18 cellular contexts compared by ENCODE assay signal in genomic region chr17:43753488-43754129, GRCh38.
DNase-seq lines count a peak whose midpoint lies in the region; ATAC-seq and TF ChIP-seq lines count a peak whose summit lies in the region.
"Had no signal": no experiment of that assay in that cellular context is flagged by ENCODE, and none has a peak within 500 bp of the region (broad histone marks: within the 10 kb centered on the region; RNA-seq: fewer than 3 reads in every experiment).

No MANE protein-coding gene starts in this region.

- no peaks in the 10 kb centered on the region for H3K9me3 ChIP-seq in BLaER1
- H3K9me3 ChIP-seq: BE2C, vagina had no signal

- peak overlapping the region; percentile 91 for H3K4me2 ChIP-seq in BLaER1

- DNase-seq in GM20000 (ENCODE audit: low spot score), result peak; percentile 72
- peak; percentile 37 for DNase-seq in RKO (ENCODE audit: low spot score)
- peak; percentile 39 to 47 for DNase-seq in foreskin fibroblast
- DNase-seq in NCI-H1417 treated with DMSO at 0.1 percent for 48 hours (lab: John Stamatoyannopoulos, UW), result no peak
- DNase-seq: activated CD4-positive, alpha-beta T cell treated with anti-CD3 and anti-CD28 coated beads for 1 hour; BE2C; DMS79 treated with DMSO at 0.1 percent for 48 hours; H9; NCI-H1092 treated with DMSO at 0.1 percent for 48 hours; NCI-H345; stimulated activated CD4-positive, alpha-beta T cell treated with anti-CD3 and anti-CD28 coated beads, Interleukin-4, amount 100 ng/mL, for 4 hours; stimulated activated naive B cell treated with anti-CD40 and anti-IgM and Interleukin-4, amounts not matched to agents 10 μg/mL and 1 μg/mL and 100 μg/mL, for 72 hours; T-cell had no signal

- peaks cover 27% of the 10 kb centered on the region; the same call in 1 of the 2 replicates for H4K20me1 ChIP-seq in BLaER1

- ATAC-seq in HG02678 (IDR thresholded peaks at IDR 0.05; ENCODE audit: unreplicated experiment) (no peak), HG02588 (IDR thresholded peaks at IDR 0.05; ENCODE audit: unreplicated experiment) (no peak), HG03095 (IDR thresholded peaks at IDR 0.05; ENCODE audit: unreplicated experiment) (no peak)
- ATAC-seq: T-cell had no signal

- H3K4me3 ChIP-seq in BLaER1 (no peak overlapping the region), foreskin fibroblast (ENCODE audit: low read depth in 1 of 2, low read length in 2 of 2) (no peak overlapping the region)
- H3K4me3 ChIP-seq: vagina had no signal

- TF ChIP-seq CTCF in GM20000 (IDR thresholded peaks at IDR 0.05; ENCODE audit: extremely low read depth, missing control alignments) (no peak), foreskin fibroblast (IDR thresholded peaks at IDR 0.05; ENCODE audit: low read depth, low read length) (no peak)

- H3K27ac ChIP-seq in BLaER1, result no peak overlapping the region
- H3K27ac ChIP-seq: vagina had no signal

- H3K4me1 ChIP-seq in BLaER1, result peaks cover 44% of the 10 kb centered on the region
- H3K4me1 ChIP-seq: BE2C had no signal

- no peaks in the 10 kb centered on the region for H3K36me3 ChIP-seq in BLaER1
- H3K36me3 ChIP-seq: BE2C, vagina had no signal

- peaks cover 63% of the 10 kb centered on the region for H3K27me3 ChIP-seq in BLaER1
- H3K27me3 ChIP-seq: BE2C, vagina had no signal

- no peak overlapping the region for H3K9ac ChIP-seq in BLaER1
